ENCODE assay signal across 21 cellular contexts in genomic region chr9:94825620-94825958, GRCh38.
DNase-seq lines count a peak whose midpoint lies in the region; ATAC-seq and TF ChIP-seq lines count a peak whose summit lies in the region.
"Had no signal": no experiment of that assay in that cellular context is flagged by ENCODE, and none has a peak within 500 bp of the region (broad histone marks: within the 10 kb centered on the region; RNA-seq: fewer than 3 reads in every experiment).

No MANE protein-coding gene starts in this region.

- H3K79me2 ChIP-seq in smooth muscle cell (ENCODE audit: low read depth), result peaks cover 32% of the 10 kb centered on the region

- H3K4me1 Mint-ChIP-seq in naive thymus-derived CD4-positive, alpha-beta T cell, result peaks cover 0 to 19% (median 0%) of the 10 kb centered on the region in 7 donors
- H3K4me1 Mint-ChIP-seq in activated CD4-positive, alpha-beta T cell treated with anti-CD3 and anti-CD28 coated beads for 36 hours, result peaks cover 5% of the 10 kb centered on the region

- CTCF ChIA-PET in HEK293 (lab: Yijun Ruan, JAX), result interaction anchor here (0.5 to 1.3 kb wide), 4 partner anchors 145 to 1191 kb away, joined by 3 to 4 read pairs (median 4); no protein-coding TSS in a partner anchor
- CTCF ChIA-PET in naive thymus-derived CD4-positive, alpha-beta T cell (lab: Charles Lee), result no interaction called here
- CTCF ChIA-PET in activated CD4-positive, alpha-beta T cell treated with anti-CD3 and anti-CD28 coated beads for 36 hours (lab: Charles Lee), result interaction anchor here (0.5 to 1.0 kb wide), 4 partner anchors 156 to 768 kb away, joined by 3 to 4 read pairs (median 4); no protein-coding TSS in a partner anchor

- H3K27ac Mint-ChIP-seq in naive thymus-derived CD4-positive, alpha-beta T cell, result no peak overlapping the region
- no peak overlapping the region for H3K27ac Mint-ChIP-seq in activated CD4-positive, alpha-beta T cell treated with anti-CD3 and anti-CD28 coated beads for 36 hours
- H3K27ac Mint-ChIP-seq: T-helper 2 cell treated with Interferon-gamma antibody and Interleukin-4, amounts not matched to agents 5 μg/mL and 100 μg/mL, for 36 hours had no signal

- H3K27me3 Mint-ChIP-seq in naive thymus-derived CD4-positive, alpha-beta T cell, result no peaks in the 10 kb centered on the region
- no peaks in the 10 kb centered on the region for H3K27me3 Mint-ChIP-seq in activated CD4-positive, alpha-beta T cell treated with anti-CD3 and anti-CD28 coated beads for 36 hours

- ATAC-seq in left colon, result peak; percentile 59
- no peak for ATAC-seq in naive thymus-derived CD4-positive, alpha-beta T cell
- ATAC-seq in activated CD4-positive, alpha-beta T cell treated with anti-CD3 and anti-CD28 coated beads for 36 hours, result no peak
- ATAC-seq: heart right ventricle, PC-3 had no signal

- H3K36me3 ChIP-seq in HEK293 (ENCODE audit: control insufficient read depth in 2 of 2, insufficient read depth in 1 of 2, low read length in 2 of 2), result peaks cover 0 to 3% of the 10 kb centered on the region in 2 experiments; a peak in 1 of 3 replicates
- no peaks in the 10 kb centered on the region for H3K36me3 ChIP-seq in ascending aorta
- no peaks in the 10 kb centered on the region for H3K36me3 ChIP-seq in smooth muscle cell (ENCODE audit: low read depth)
- peaks cover 0 to 7% (median 0%) of the 10 kb centered on the region in 3 experiments for H3K36me3 ChIP-seq in naive thymus-derived CD4-positive, alpha-beta T cell (ENCODE audit: control insufficient read depth in 2 of 3, insufficient read depth in 3 of 3, low read length in 3 of 3)
- H3K36me3 ChIP-seq: ovary, SJSA1 had no signal

- POLR2A ChIA-PET in HEK293 (lab: Yijun Ruan, JAX), result no interaction called here
- POLR2A ChIA-PET in naive thymus-derived CD4-positive, alpha-beta T cell (lab: Charles Lee), result interaction anchor here (0.7 kb wide), 1 partner anchor 38 kb away, joined by 3 read pairs; no protein-coding TSS in a partner anchor
- POLR2A ChIA-PET in activated CD4-positive, alpha-beta T cell treated with anti-CD3 and anti-CD28 coated beads for 36 hours (lab: Charles Lee), result no interaction called here

- intact Hi-C loops in ascending aorta (cut with DNase I), result loop anchor here (10.0 kb wide), 1 partner anchor 101 kb away; the partner anchor contains the start of gene AOPEP
- intact Hi-C loops in left colon (cut with DNase I, micrococcal nuclease), result no loop called here
- intact Hi-C loops in naive thymus-derived CD4-positive, alpha-beta T cell (cut with micrococcal nuclease), result no loop called here
- intact Hi-C loops in activated CD4-positive, alpha-beta T cell treated with anti-CD3 and anti-CD28 coated beads for 36 hours (cut with DNase I, micrococcal nuclease), result no loop called here

- peaks cover 0 to 2% (median 0%) of the 10 kb centered on the region in 11 donors for H3K9me3 Mint-ChIP-seq in naive thymus-derived CD4-positive, alpha-beta T cell
- peaks cover 2% of the 10 kb centered on the region for H3K9me3 Mint-ChIP-seq in activated CD4-positive, alpha-beta T cell treated with anti-CD3 and anti-CD28 coated beads for 36 hours (ENCODE audit: low read depth)

- 52% methylated on average over 4 of the region's 4 CpGs for WGBS in smooth muscle cell (ENCODE audit: low lambda C conversion rate)

- no peaks in the 10 kb centered on the region for H4K20me1 ChIP-seq in smooth muscle cell (ENCODE audit: low read depth)

- peaks cover 10 to 57% (median 26%) of the 10 kb centered on the region in 5 donors for H3K36me3 Mint-ChIP-seq in naive thymus-derived CD4-positive, alpha-beta T cell
- peaks cover 10% of the 10 kb centered on the region for H3K36me3 Mint-ChIP-seq in activated CD4-positive, alpha-beta T cell treated with anti-CD3 and anti-CD28 coated beads for 36 hours (ENCODE audit: low read depth)

- H3K4me3 Mint-ChIP-seq in naive thymus-derived CD4-positive, alpha-beta T cell, result no peak overlapping the region
- H3K4me3 Mint-ChIP-seq in activated CD4-positive, alpha-beta T cell treated with anti-CD3 and anti-CD28 coated beads for 36 hours, result no peak overlapping the region
- H3K4me3 Mint-ChIP-seq: T-helper 2 cell treated with Interferon-gamma antibody and Interleukin-4, amounts not matched to agents 5 μg/mL and 100 μg/mL, for 36 hours had no signal

- no peaks in the 10 kb centered on the region for H3K9me3 ChIP-seq in HEK293 (ENCODE audit: control insufficient read depth, insufficient read depth, low read depth, low read length)
- no peaks in the 10 kb centered on the region for H3K9me3 ChIP-seq in ascending aorta
- H3K9me3 ChIP-seq in smooth muscle cell (replicated peaks; ENCODE audit: low read depth), result no peaks in the 10 kb centered on the region
- no peaks in the 10 kb centered on the region for H3K9me3 ChIP-seq in naive thymus-derived CD4-positive, alpha-beta T cell (ENCODE audit: control insufficient read depth in 2 of 3, low read length in 3 of 3)
- H3K9me3 ChIP-seq: heart right ventricle, ovary, SJSA1 had no signal

- H3K4me1 ChIP-seq in HEK293 (ENCODE audit: control insufficient read depth, insufficient read depth, low read length) (peaks cover 5% of the 10 kb centered on the region; the same call in 1 of the 2 replicates), ascending aorta (peaks cover 5 to 49% of the 10 kb centered on the region in 2 donors), smooth muscle cell (ENCODE audit: low read depth) (peaks cover 63% of the 10 kb centered on the region)
- H3K4me1 ChIP-seq in naive thymus-derived CD4-positive, alpha-beta T cell (ENCODE audit: control insufficient read depth in 2 of 2, insufficient read depth in 2 of 2, low read length in 2 of 2), result no peaks in the 10 kb centered on the region

- H3K27me3 ChIP-seq in ascending aorta (no peaks in the 10 kb centered on the region), smooth muscle cell (ENCODE audit: low read depth) (no peaks in the 10 kb centered on the region)
- H3K27me3 ChIP-seq in naive thymus-derived CD4-positive, alpha-beta T cell (ENCODE audit: control insufficient read depth in 2 of 2, insufficient read depth in 2 of 2, low read length in 2 of 2), result no peaks in the 10 kb centered on the region
- H3K27me3 ChIP-seq: heart right ventricle, ovary, SJSA1 had no signal

- H3K4me3 ChIP-seq in HEK293 (ENCODE audit: low read depth, low read length), result no peak overlapping the region
- peak overlapping the region; percentile 15 to 21 for H3K4me3 ChIP-seq in ascending aorta
- H3K4me3 ChIP-seq in smooth muscle cell, result no peak overlapping the region
- H3K4me3 ChIP-seq in naive thymus-derived CD4-positive, alpha-beta T cell (ENCODE audit: low read length), result no peak overlapping the region
- H3K4me3 ChIP-seq: heart right ventricle, ovary, SJSA1 had no signal

- H3K4me2 ChIP-seq in smooth muscle cell, result peak overlapping the region; percentile 49

- no peak overlapping the region for H3K9ac ChIP-seq in smooth muscle cell (ENCODE audit: low read depth)

- H2AFZ ChIP-seq in smooth muscle cell (ENCODE audit: low read depth), result peak overlapping the region; percentile 77

- DNase-seq in ascending aorta (ENCODE audit: low spot score in 2 of 2) (no peak), left colon (no peak), smooth muscle cell (lab: John Stamatoyannopoulos, UW; ENCODE audit: unreplicated experiment) (no peak), GM03348 (ENCODE audit: low spot score) (no peak), GM19240 (ENCODE audit: insufficient read length, low spot score) (no peak)
- no peak for DNase-seq in naive thymus-derived CD4-positive, alpha-beta T cell
- DNase-seq in activated CD4-positive, alpha-beta T cell treated with anti-CD3 and anti-CD28 coated beads for 36 hours, result no peak
- DNase-seq: activated CD8-positive, alpha-beta memory T cell treated with anti-CD3 and anti-CD28 coated beads, Interleukin-2, amount 50 U/mL, for 48 hours; activated naive CD4-positive, alpha-beta T cell; EL; heart right ventricle; kidney; midbrain; NCI-H1436 treated with DMSO at 0.1 percent for 48 hours; NCI-H510A treated with DMSO at 0.1 percent for 48 hours; ovary; PC-3; stimulated activated naive CD4-positive, alpha-beta T cell had no signal

- H3K27ac ChIP-seq in HEK293 (ENCODE audit: extremely low read depth, low read depth, low read length), result no peak overlapping the region
- H3K27ac ChIP-seq in ascending aorta, result peak overlapping the region; percentile 82 to 89
- peak overlapping the region; percentile 84 for H3K27ac ChIP-seq in smooth muscle cell (ENCODE audit: low read depth)
- H3K27ac ChIP-seq in naive thymus-derived CD4-positive, alpha-beta T cell (ENCODE audit: low read depth, low read length), result no peak overlapping the region
- H3K27ac ChIP-seq: SJSA1 had no signal

- peaks cover 15% of the 10 kb centered on the region for H3F3A ChIP-seq in smooth muscle cell (ENCODE audit: low read depth)

- TF ChIP-seq CTCF in HEK293 (tag by site-specific recombination; IDR thresholded peaks at IDR 0.05) (no peak), ascending aorta (IDR thresholded peaks at IDR 0.05) (no peak), smooth muscle cell (IDR thresholded peaks at IDR 0.05; ENCODE audit: borderline replicate concordance, insufficient read depth, poor library complexity, severe bottlenecking) (no peak)

TF ChIP-seq in HEK293, 187 proteins besides CTCF, POLR2A, EP300 and RAD21:
- TF ChIP-seq, protein P1, sequence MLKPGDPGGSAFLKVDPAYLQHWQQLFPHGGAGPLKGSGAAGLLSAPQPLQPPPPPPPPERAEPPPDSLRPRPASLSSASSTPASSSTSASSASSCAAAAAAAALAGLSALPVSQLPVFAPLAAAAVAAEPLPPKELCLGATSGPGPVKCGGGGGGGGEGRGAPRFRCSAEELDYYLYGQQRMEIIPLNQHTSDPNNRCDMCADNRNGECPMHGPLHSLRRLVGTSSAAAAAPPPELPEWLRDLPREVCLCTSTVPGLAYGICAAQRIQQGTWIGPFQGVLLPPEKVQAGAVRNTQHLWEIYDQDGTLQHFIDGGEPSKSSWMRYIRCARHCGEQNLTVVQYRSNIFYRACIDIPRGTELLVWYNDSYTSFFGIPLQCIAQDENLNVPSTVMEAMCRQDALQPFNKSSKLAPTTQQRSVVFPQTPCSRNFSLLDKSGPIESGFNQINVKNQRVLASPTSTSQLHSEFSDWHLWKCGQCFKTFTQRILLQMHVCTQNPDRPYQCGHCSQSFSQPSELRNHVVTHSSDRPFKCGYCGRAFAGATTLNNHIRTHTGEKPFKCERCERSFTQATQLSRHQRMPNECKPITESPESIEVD (tag by site-specific recombination; IDR thresholded peaks at IDR 0.05), result peak; percentile 47; the same call in 1 of the 2 replicates
- TF ChIP-seq ZNF37A (tag by site-specific recombination; IDR thresholded peaks at IDR 0.05) (no peak), GFI1B (tag by site-specific recombination; IDR thresholded peaks at IDR 0.05) (no peak), SP7 (tag by site-specific recombination; IDR thresholded peaks at IDR 0.05) (peak; percentile 56)

Comparison
In these comparisons a context has a peak if more than half of its experiments do, and no peak if none do; other contexts are left out.
1. H3K27ac ChIP-seq: peak in ascending aorta (2 of 2) and smooth muscle cell (single experiment); none in HEK293 (single experiment) and naive thymus-derived CD4-positive, alpha-beta T cell (single experiment).
2. H3K4me3 ChIP-seq: peak in ascending aorta (2 of 2); none in HEK293 (single experiment), smooth muscle cell (single experiment) and naive thymus-derived CD4-positive, alpha-beta T cell (single experiment).